8 cellular contexts compared by ENCODE assay signal in genomic region chr18:9708057-9708881, GRCh38. TPM values are rescaled to one million over a fixed set of nuclear protein-coding genes. Genes with fewer than 3 reads are reported as not detected.
A peak's percentile ranks its signal among the peaks of the same experiment; 100 is the strongest.
DNase-seq lines count a peak whose midpoint lies in the region; ATAC-seq, FAIRE-seq and TF ChIP-seq lines count a peak whose summit lies in the region.

Gene RAB31, plus strand, starts transcription at chr18:9708301. Its CDS starts 105 bp downstream, at chr18:9708406.

- peak within 1 kb of the TSS; percentile 55 for H2AFZ ChIP-seq in H1 (ENCODE audit: low read length)

- H3K23ac ChIP-seq in H1 (ENCODE audit: insufficient read length) = no peak within 1 kb of the TSS

- peak within 1 kb of the TSS; percentile 85 to 97 for H3K4me2 ChIP-seq in H1 (ENCODE audit: insufficient read depth in 1 of 2, low read depth in 2 of 2, low read length in 2 of 2)

- no peak for FAIRE-seq in H1 (lab: Jason Lieb, UNC)

- peak within 1 kb of the TSS; percentile 53; the same call in 1 of the 2 replicates for H2BK20ac ChIP-seq in H1 (ENCODE audit: low read length)

- H3K4me1 ChIP-seq in H1 (replicated peaks in 1 of 4; ENCODE audit: control insufficient read depth in 3 of 4, insufficient read depth in 4 of 4, low read length in 3 of 4) (peaks cover 4 to 13% (median 8%) of the 10 kb centered on the region in 4 experiments; a peak in 6 of 7 replicates), stomach smooth muscle (ENCODE audit: control insufficient read depth, insufficient read depth, low read length) (peaks cover 39% of the 10 kb centered on the region)

- H4K91ac ChIP-seq in H1 (replicated peaks; ENCODE audit: insufficient read length, low read length) = peak within 1 kb of the TSS; percentile 10

- H3K36me3 ChIP-seq in H1 (ENCODE audit: control insufficient read depth in 2 of 4, insufficient read depth in 4 of 4, low read length in 3 of 4) (no peaks in the 10 kb centered on the region), stomach smooth muscle (ENCODE audit: control insufficient read depth in 2 of 2, insufficient read depth in 2 of 2, low read length in 2 of 2) (no peaks in the 10 kb centered on the region)

- no peak within 1 kb of the TSS for H2AK5ac ChIP-seq in H1 (ENCODE audit: low read depth, low read length)

- H4K20me1 ChIP-seq in H1 (replicated peaks in 1 of 2; ENCODE audit: control insufficient read depth in 1 of 2, insufficient read depth in 2 of 2, low read length in 2 of 2) = peaks cover 0 to 2% of the 10 kb centered on the region in 2 experiments

- H3K4me3 ChIP-seq in H1 (ENCODE audit: extremely low read depth in 1 of 4, insufficient read depth in 2 of 4, low read depth in 3 of 4, low read length in 4 of 4) = peak within 1 kb of the TSS; percentile 70 to 87 (median 82)
- peak within 1 kb of the TSS; percentile 68 for H3K4me3 ChIP-seq in lower leg skin (ENCODE audit: low read depth, poor library complexity, severe bottlenecking)
- H3K4me3 ChIP-seq in stomach smooth muscle (ENCODE audit: low read length in 2 of 2) = peak within 1 kb of the TSS; percentile 81 to 83

- peak; percentile 31 for ATAC-seq in HG02678 (IDR thresholded peaks at IDR 0.05; ENCODE audit: unreplicated experiment)

- H4K5ac ChIP-seq in H1 (ENCODE audit: insufficient read length, low read depth, low read length) = no peak within 1 kb of the TSS

- in situ Hi-C loops in SK-MEL-5 (cut with HindIII; ENCODE audit: low pct_unique_long_range_greater_than_20kb, low sequenced_read_pairs) = no loop called here

- H3K36me3 Mint-ChIP-seq in activated naive CD4-positive, alpha-beta T cell treated with anti-CD3 and anti-CD28 coated beads, Interleukin-2, amount 50 U/mL, for 24 hours = no peaks in the 10 kb centered on the region

- CTCF ChIA-PET in H1 (lab: Charles Lee; ENCODE audit: partially characterized antibody) = interaction anchor here (1.1 to 1.7 kb wide), 2 partner anchors 14 to 39 kb away, joined by 3 to 4 read pairs; no protein-coding TSS in a partner anchor

- no peak within 1 kb of the TSS for H3K14ac ChIP-seq in H1 (ENCODE audit: insufficient read length)

- peaks cover 54% of the 10 kb centered on the region for H3K27me3 Mint-ChIP-seq in activated naive CD4-positive, alpha-beta T cell treated with anti-CD3 and anti-CD28 coated beads, Interleukin-2, amount 50 U/mL, for 24 hours

- DNase-seq in activated naive CD4-positive, alpha-beta T cell treated with anti-CD3 and anti-CD28 coated beads, Interleukin-2, amount 50 U/mL, for 16 hours = no peak
- DNase-seq in SK-MEL-5 (ENCODE audit: low read depth, low spot score) = peak; percentile 17
- DNase-seq in H1 (ENCODE audit: low read depth in 1 of 2, low spot score in 2 of 2) = peak in 1 of 2 experiments; percentile 66
- peak; percentile 54 to 94 for DNase-seq in lower leg skin (ENCODE audit: low spot score in 2 of 2)
- no peak for DNase-seq in DMS79 (lab: John Stamatoyannopoulos, UW)

- peak; percentile 7 to 11; a peak in 2 of 4 replicates for TF ChIP-seq RAD21 in H1 (IDR thresholded peaks at IDR 0.05 in 1 of 2, conservative IDR thresholded peaks at IDR 0.05 in 1 of 2; ENCODE audit: low read depth in 2 of 2, low read length in 2 of 2)

- H3K79me1 ChIP-seq in H1 (ENCODE audit: low read depth, low read length) = peaks cover 3% of the 10 kb centered on the region; the same call in 1 of the 2 replicates

- no peak within 1 kb of the TSS for H3K56ac ChIP-seq in H1 (replicated peaks; ENCODE audit: insufficient read length, low read depth, low read length)

- H3K9me3 Mint-ChIP-seq in activated naive CD4-positive, alpha-beta T cell treated with anti-CD3 and anti-CD28 coated beads, Interleukin-2, amount 50 U/mL, for 24 hours = no peaks in the 10 kb centered on the region

- intact Hi-C loops in lower leg skin (cut with DNase I; ENCODE audit: low total_unique reads) = no loop called here

- POLR2A ChIA-PET in H1 (lab: Charles Lee; ENCODE audit: partially characterized antibody) = interaction anchor here (1.0 to 1.2 kb wide), 2 partner anchors 15 to 98 kb away, joined by 3 read pairs; no protein-coding TSS in a partner anchor

- H3K18ac ChIP-seq in H1 (ENCODE audit: extremely low read depth, low read length) = peak within 1 kb of the TSS; percentile 57; the same call in 1 of the 2 replicates

- H3K9me3 ChIP-seq in H1 (ENCODE audit: insufficient read depth in 2 of 2, low read depth in 1 of 2, low read length in 1 of 2) = no peaks in the 10 kb centered on the region
- H3K9me3 ChIP-seq in stomach smooth muscle (ENCODE audit: control insufficient read depth in 2 of 2, low read length in 2 of 2) = no peaks in the 10 kb centered on the region

- H3K4me1 Mint-ChIP-seq in activated naive CD4-positive, alpha-beta T cell treated with anti-CD3 and anti-CD28 coated beads, Interleukin-2, amount 50 U/mL, for 24 hours = peaks cover 17% of the 10 kb centered on the region

- no peak within 1 kb of the TSS; the same call in 1 of the 2 replicates for H2BK15ac ChIP-seq in H1 (ENCODE audit: low read length)

- 1% methylated on average over 59 of the region's 117 CpGs; no CpG with 5 or more reads in 1 of the 2 experiments for WGBS in H1 (ENCODE audit: extremely low coverage in 1 of 2, insufficient coverage in 1 of 2, insufficient read length in 1 of 2, insufficient replicate concordance in 2 of 2, low coverage in 1 of 2, low lambda C conversion rate in 2 of 2, missing lambda C conversion rate in 1 of 2), 2 experiments
- 3% methylated on average over 34 to 47 of the region's 117 CpGs for WGBS in lower leg skin, 2 donors

- no peak for TF ChIP-seq POLR2A in H1 (IDR thresholded peaks at IDR 0.05; ENCODE audit: control extremely low read depth in 1 of 2, low read depth in 2 of 2, low read length in 2 of 2)
- TF ChIP-seq POLR2A in lower leg skin (IDR thresholded peaks at IDR 0.05) = peak in 1 of 2 donors; percentile 1

- peak in 1 of 3 experiments; percentile 2; a peak in 1 of 4 replicates for TF ChIP-seq CTCF in H1 (IDR thresholded peaks at IDR 0.05; ENCODE audit: control extremely low read depth in 1 of 3, insufficient read depth in 1 of 3, low read depth in 1 of 3, low read length in 3 of 3)
- TF ChIP-seq CTCF in lower leg skin (IDR thresholded peaks at IDR 0.05) = no peak

- H3K23me2 ChIP-seq in H1 (ENCODE audit: low read depth, low read length) = peaks cover 17% of the 10 kb centered on the region; the same call in 1 of the 2 replicates

- peak within 1 kb of the TSS; percentile 54 to 74 (median 62) for H3K9ac ChIP-seq in H1 (replicated peaks in 1 of 4; ENCODE audit: extremely low read depth in 1 of 4, low read depth in 3 of 4, low read length in 3 of 4)
- H3K9ac ChIP-seq in stomach smooth muscle (ENCODE audit: low read length in 2 of 2) = peak within 1 kb of the TSS; percentile 98

- no peak within 1 kb of the TSS; the same call in 1 of the 2 replicates for H2BK5ac ChIP-seq in H1 (ENCODE audit: low read depth, low read length)

- H3K27me3 ChIP-seq in H1 (replicated peaks in 1 of 4; ENCODE audit: control insufficient read depth in 3 of 4, extremely low read depth in 1 of 4, insufficient read depth in 3 of 4, low read length in 3 of 4) = peaks cover 0 to 37% (median 31%) of the 10 kb centered on the region in 4 experiments; a peak in 5 of 7 replicates
- H3K27me3 ChIP-seq in stomach smooth muscle (ENCODE audit: control insufficient read depth in 1 of 2, insufficient read depth in 2 of 2, low read length in 2 of 2) = no peaks in the 10 kb centered on the region

- H3K4me3 Mint-ChIP-seq in activated naive CD4-positive, alpha-beta T cell treated with anti-CD3 and anti-CD28 coated beads, Interleukin-2, amount 50 U/mL, for 24 hours = peak within 1 kb of the TSS; percentile 70

- H3K27ac Mint-ChIP-seq in activated naive CD4-positive, alpha-beta T cell treated with anti-CD3 and anti-CD28 coated beads, Interleukin-2, amount 50 U/mL, for 24 hours = no peak within 1 kb of the TSS

- H4K8ac ChIP-seq in H1 (ENCODE audit: extremely low read depth, insufficient read depth, low read length) = peak within 1 kb of the TSS; percentile 78

- H3K79me2 ChIP-seq in H1 (ENCODE audit: control insufficient read depth in 1 of 2, insufficient read depth in 2 of 2, low read length in 2 of 2) = 0 out of 4 replicates have a peak, but pooled peaks cover 0 to 4% of the 10 kb centered on the region in 2 experiments

- H3K4ac ChIP-seq in H1 (replicated peaks; ENCODE audit: insufficient read length, low read depth, low read length) = no peak within 1 kb of the TSS

- no peak for TF ChIP-seq EP300 in H1 (IDR thresholded peaks at IDR 0.05; ENCODE audit: borderline replicate concordance in 1 of 2, low read depth in 2 of 2, low read length in 2 of 2)

- H3K27ac ChIP-seq in H1 (ENCODE audit: low read depth, low read length) = no peak within 1 kb of the TSS
- peak within 1 kb of the TSS; percentile 100 for H3K27ac ChIP-seq in stomach smooth muscle (ENCODE audit: low read length)

- H2BK120ac ChIP-seq in H1 (replicated peaks; ENCODE audit: low read depth, low read length) = no peak within 1 kb of the TSS

- peak within 1 kb of the TSS; percentile 91 for H2BK12ac ChIP-seq in H1 (ENCODE audit: low read depth, low read length)

TF ChIP-seq in H1, 55 proteins besides CTCF, POLR2A, EP300 and RAD21 (continues in another document):
- TF ChIP-seq, protein P1, sequence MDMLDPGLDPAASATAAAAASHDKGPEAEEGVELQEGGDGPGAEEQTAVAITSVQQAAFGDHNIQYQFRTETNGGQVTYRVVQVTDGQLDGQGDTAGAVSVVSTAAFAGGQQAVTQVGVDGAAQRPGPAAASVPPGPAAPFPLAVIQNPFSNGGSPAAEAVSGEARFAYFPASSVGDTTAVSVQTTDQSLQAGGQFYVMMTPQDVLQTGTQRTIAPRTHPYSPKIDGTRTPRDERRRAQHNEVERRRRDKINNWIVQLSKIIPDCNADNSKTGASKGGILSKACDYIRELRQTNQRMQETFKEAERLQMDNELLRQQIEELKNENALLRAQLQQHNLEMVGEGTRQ (IDR thresholded peaks at IDR 0.05; ENCODE audit: low read length) = peak; percentile 71
- no peak for TF ChIP-seq SIRT6 (IDR thresholded peaks at IDR 0.05; ENCODE audit: low read length)
- peak; percentile 61; the same call in 1 of the 2 replicates for TF ChIP-seq TAF1 (IDR thresholded peaks at IDR 0.05; ENCODE audit: low read depth, low read length)
- TF ChIP-seq RNF2 (IDR thresholded peaks at IDR 0.05; ENCODE audit: borderline replicate concordance, low read depth, low read length, missing control alignments, poor library complexity, severe bottlenecking) = peak; percentile 26

RNA-seq across cellular contexts. Expression of gene RAB31, which starts in this region (rescaled TPM):
- 11.2 and 12.9 TPM in 2 replicates for total RNA-seq in SK-MEL-5 (2014; rRNA removed; shearing (Covaris generic))
- 8.4 and 11.5 TPM in 2 replicates for polyA plus RNA-seq in SK-MEL-5 (2015; cell fraction: cytosol; rRNA removed)
- 1.1 and 3.6 TPM in 2 replicates for polyA plus RNA-seq in SK-MEL-5 (2015; cell fraction: nucleus; rRNA removed)
- total RNA-seq in H1 (2021; fragmentation: NEBNext Ultra II Directional; extraction: Animal tissue kit (Norgen Biotek cat#: 25700)) = 39.3 and 40.9 TPM in 2 replicates
- 15.2 TPM in 2 replicates for polyA plus RNA-seq in H1 (2011; rRNA removed)
- 16.7 TPM for polyA plus RNA-seq in H1 (2011; cell fraction: cytosol; rRNA removed)
- 27.4 TPM for polyA plus RNA-seq in H1 (2011; cell fraction: nucleus; rRNA removed)
- 17.8 to 28.0 TPM (median 22.6 TPM) in 4 replicates for polyA plus RNA-seq in H1 (2012, experiment 1 of 2)
- 6.0 TPM for polyA plus RNA-seq in H1 (2012, experiment 2 of 2)
- polyA plus RNA-seq in H1 (2013, experiment 1 of 2) = 65.4 TPM
- 69.7 TPM for polyA plus RNA-seq in H1 (2013, experiment 2 of 2)
- 54.0 and 57.9 TPM in 2 replicates for polyA minus RNA-seq in H1 (2011; rRNA and poly(A)+ RNA removed)
- polyA minus RNA-seq in H1 (2011; cell fraction: cytosol; rRNA and poly(A)+ RNA removed) = 14.6 TPM
- polyA minus RNA-seq in H1 (2011; cell fraction: nucleus; rRNA and poly(A)+ RNA removed) = 33.4 TPM
- total RNA-seq in lower leg skin = 10 to 100 TPM; 12.2 to 22.0 (median 15.6) TPM

Comparison
In these comparisons a context has a peak if more than half of its experiments do, and no peak if none do; other contexts are left out.
1. DNase-seq: peak in SK-MEL-5 (single experiment) and lower leg skin (2 of 2); none in activated naive CD4-positive, alpha-beta T cell treated with anti-CD3 and anti-CD28 coated beads, Interleukin-2, amount 50 U/mL, for 16 hours (single experiment) and DMS79 (single experiment).
2. Peak in every context shown above with its lines, with median percentiles within 50 percentile points of each other: H3K4me3 ChIP-seq.